14 cellular contexts compared by ENCODE assay signal in genomic region chr13:26561636-26562537, GRCh38. TPM values are rescaled to one million over a fixed set of nuclear protein-coding genes. Genes with fewer than 3 reads are reported as not detected.
DNase-seq lines count a peak whose midpoint lies in the region; ATAC-seq, FAIRE-seq and TF ChIP-seq lines count a peak whose summit lies in the region.
"Had no signal": no experiment of that assay in that cellular context is flagged by ENCODE, and none has a peak within 500 bp of the region (broad histone marks: within the 10 kb centered on the region; RNA-seq: fewer than 3 reads in every experiment).

No MANE protein-coding gene starts in this region.

- no peak for FAIRE-seq in small intestine (lab: Jason Lieb, UNC)

- H3K27ac ChIP-seq in ectodermal cell (ENCODE audit: insufficient read depth, low read depth, low read length, poor library complexity, severe bottlenecking) (peak overlapping the region; percentile 72), lower lobe of right lung (peak overlapping the region; percentile 54), small intestine (ENCODE audit: low read depth in 1 of 2, low read length in 1 of 2) (no peak overlapping the region)
- H3K27ac ChIP-seq: parathyroid adenoma had no signal

- peaks cover 12% of the 10 kb centered on the region for H3K4me1 Mint-ChIP-seq in MCF 10A (ENCODE audit: insufficient read depth, unreplicated experiment)

- H3K4me3 Mint-ChIP-seq in MCF 10A (ENCODE audit: unreplicated experiment), result no peak overlapping the region
- H3K4me3 Mint-ChIP-seq: activated naive CD8-positive, alpha-beta T cell treated with anti-CD3 and anti-CD28 coated beads for 36 hours; H9 had no signal

- H3K4me1 ChIP-seq in ectodermal cell (ENCODE audit: control insufficient read depth, insufficient read depth, low read length) (peaks cover 25% of the 10 kb centered on the region), lower lobe of right lung (peaks cover 14% of the 10 kb centered on the region), small intestine (ENCODE audit: control insufficient read depth in 2 of 2, insufficient read depth in 1 of 2, low read depth in 1 of 2, low read length in 1 of 2) (peaks cover 0 to 2% of the 10 kb centered on the region in 2 donors)
- H3K4me1 ChIP-seq: parathyroid adenoma had no signal

- no peaks in the 10 kb centered on the region for H3K9me3 ChIP-seq in ectodermal cell (ENCODE audit: control insufficient read depth, low read length)
- H3K9me3 ChIP-seq in lower lobe of right lung, result no peaks in the 10 kb centered on the region
- no peaks in the 10 kb centered on the region for H3K9me3 ChIP-seq in small intestine (ENCODE audit: control insufficient read depth, low read depth)

- intact Hi-C loops in lower lobe of right lung (cut with DNase I), result no loop called here
- intact Hi-C loops in MCF 10A (cut with micrococcal nuclease), result no loop called here

- DNase-seq in AG08395 (ENCODE audit: low spot score) (peak; percentile 64), HT1080 (ENCODE audit: low read depth) (peak; percentile 19), lower lobe of right lung (no peak), COLO829 (ENCODE audit: low spot score) (no peak), MCF 10A (ENCODE audit: unreplicated experiment) (no peak), small intestine (no peak)
- DNase-seq: activated naive CD8-positive, alpha-beta T cell treated with anti-CD3 and anti-CD28 coated beads for 36 hours; C1 segment of cervical spinal cord; erythroblast; H9; NCI-H2107 had no signal

- TF ChIP-seq CTCF in lower lobe of right lung (IDR thresholded peaks at IDR 0.05) (no peak), MCF 10A (IDR thresholded peaks at IDR 0.05; ENCODE audit: unreplicated experiment) (no peak)

- no TSS peak for BruUV-seq in MCF 10A (replicated peaks; lab: Mats Ljungman, UMichigan)

- no peaks in the 10 kb centered on the region for H3K27me3 Mint-ChIP-seq in MCF 10A (ENCODE audit: insufficient read depth, unreplicated experiment)

- POLR2A ChIA-PET in MCF 10A (lab: Yijun Ruan, JAX), result interaction anchor here (0.7 to 0.9 kb wide), 2 partner anchors 13 to 288 kb away, joined by 3 to 4 read pairs; no protein-coding TSS in a partner anchor

- ATAC-seq in lower lobe of right lung, result peak; percentile 73 to 75
- ATAC-seq in GM18867 (IDR thresholded peaks at IDR 0.05; ENCODE audit: unreplicated experiment), result no peak

- no peaks in the 10 kb centered on the region for H3K36me3 Mint-ChIP-seq in MCF 10A (ENCODE audit: insufficient read depth, unreplicated experiment)
- H3K36me3 Mint-ChIP-seq: activated naive CD8-positive, alpha-beta T cell treated with anti-CD3 and anti-CD28 coated beads for 36 hours had no signal

- no peak overlapping the region for H3K27ac Mint-ChIP-seq in MCF 10A (ENCODE audit: low read depth, unreplicated experiment)
- H3K27ac Mint-ChIP-seq: activated naive CD8-positive, alpha-beta T cell treated with anti-CD3 and anti-CD28 coated beads for 36 hours had no signal

- 53 to 55% methylated on average over 8 of the region's 8 CpGs for WGBS in ectodermal cell, 2 experiments
- 58 to 62% (median 58%) methylated on average over 8 of the region's 8 CpGs for WGBS in small intestine, 3 donors

- H3K4me3 ChIP-seq in ectodermal cell (ENCODE audit: insufficient read depth, low read depth, low read length), result no peak overlapping the region
- H3K4me3 ChIP-seq in lower lobe of right lung, result no peak overlapping the region
- H3K4me3 ChIP-seq in small intestine (ENCODE audit: low read depth in 1 of 2, low read length in 2 of 2), result no peak overlapping the region

- CTCF ChIA-PET in MCF 10A (lab: Yijun Ruan, JAX), result interaction anchor here (1.0 kb wide), 1 partner anchor 17 kb away, joined by 3 read pairs; no protein-coding TSS in a partner anchor

- no peaks in the 10 kb centered on the region for H3K27me3 ChIP-seq in ectodermal cell (ENCODE audit: control insufficient read depth, insufficient read depth, low read length, poor library complexity, severe bottlenecking)
- H3K27me3 ChIP-seq in lower lobe of right lung (ENCODE audit: low read depth), result peaks cover 3% of the 10 kb centered on the region
- peaks cover 6 to 7% of the 10 kb centered on the region in 2 donors for H3K27me3 ChIP-seq in small intestine (ENCODE audit: control insufficient read depth in 2 of 2, insufficient read depth in 2 of 2, low read length in 2 of 2)

- no peaks in the 10 kb centered on the region for H3K9me3 Mint-ChIP-seq in MCF 10A (ENCODE audit: unreplicated experiment)
- H3K9me3 Mint-ChIP-seq: activated naive CD8-positive, alpha-beta T cell treated with anti-CD3 and anti-CD28 coated beads for 36 hours; H9 had no signal

- H3K36me3 ChIP-seq in ectodermal cell (ENCODE audit: control insufficient read depth, insufficient read depth, low read length) (no peaks in the 10 kb centered on the region), lower lobe of right lung (no peaks in the 10 kb centered on the region), small intestine (ENCODE audit: control insufficient read depth in 2 of 2, insufficient read depth in 2 of 2, low read length in 2 of 2) (no peaks in the 10 kb centered on the region)

RNA-seq across cellular contexts. Expression of gene WASF3, which starts 4.4 kb away (rescaled TPM):
- total RNA-seq in HT1080 (2014; rRNA removed; shearing (Covaris generic)), result 5.9 and 6.5 TPM in 2 replicates
- polyA plus RNA-seq in HT1080 (2015; cell fraction: cytosol; rRNA removed), result 10.9 and 15.7 TPM in 2 replicates
- polyA plus RNA-seq in HT1080 (2015; cell fraction: nucleus; rRNA removed), result 10.9 and 12.8 TPM in 2 replicates
- polyA plus RNA-seq in ectodermal cell (2013, experiment 1 of 4), result 127 TPM
- polyA plus RNA-seq in ectodermal cell (2013, experiment 2 of 4), result 135 TPM
- 89.2 TPM for polyA plus RNA-seq in ectodermal cell (2013, experiment 3 of 4)
- polyA plus RNA-seq in ectodermal cell (2013, experiment 4 of 4), result 111 TPM
- 15.4 TPM for total RNA-seq in lower lobe of right lung
- 21.8 and 24.0 TPM in 2 replicates for total RNA-seq in MCF 10A (2022)
- polyA plus RNA-seq in small intestine, result 1 to 10 TPM in 1 of 3 donors, under 1 TPM in 2; 0.22 to 3.6 (median 0.81) TPM

Comparison
In these comparisons a context has a peak if more than half of its experiments do, and no peak if none do; other contexts are left out.
1. DNase-seq: peak in AG08395 (single experiment) and HT1080 (single experiment); none in lower lobe of right lung (single experiment), COLO829 (single experiment), MCF 10A (single experiment) and small intestine (single experiment).
2. H3K27ac ChIP-seq: peak in ectodermal cell (single experiment) and lower lobe of right lung (single experiment); none in small intestine (0 of 2).